In the genomic region with DNA sequence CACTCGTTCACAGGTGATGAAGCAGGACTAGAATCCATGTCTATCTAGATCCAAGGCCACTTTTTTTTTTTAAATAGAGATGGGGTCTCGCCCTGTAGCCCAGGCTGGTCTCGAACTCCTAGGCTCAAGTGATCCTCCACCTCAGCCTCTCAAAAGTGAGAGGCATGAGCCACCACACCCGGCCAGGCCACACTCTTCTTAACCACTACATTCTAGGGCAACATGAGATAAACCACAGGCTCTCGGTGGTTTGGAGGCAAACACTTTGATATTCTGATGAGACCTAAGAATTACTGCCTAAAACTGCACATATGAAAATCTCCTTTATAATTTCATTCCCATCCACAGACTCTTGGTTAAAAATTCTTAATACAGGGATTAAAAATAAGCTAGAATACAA, we compare ENCODE assay signal across 13 cellular contexts. TPM values are rescaled to one million over a fixed set of nuclear protein-coding genes. Genes with fewer than 3 reads are reported as not detected.
DNase-seq lines count a peak whose midpoint lies in the region; ATAC-seq and TF ChIP-seq lines count a peak whose summit lies in the region.
"Had no signal": no experiment of that assay in that cellular context is flagged by ENCODE, and none has a peak within 500 bp of the region (broad histone marks: within the 10 kb centered on the region; RNA-seq: fewer than 3 reads in every experiment).

No MANE protein-coding gene starts in this region.

- H3K9ac ChIP-seq in mammary epithelial cell (ENCODE audit: insufficient read depth, low read length): no peak overlapping the region

- POLR2A ChIA-PET in MCF 10A (lab: Yijun Ruan, JAX): interaction anchor here (0.7 to 2.3 kb wide), 9 partner anchors 18 to 199 kb away, joined by 3 to 8 read pairs (median 4); no protein-coding TSS in a partner anchor
- POLR2A ChIA-PET in activated naive CD8-positive, alpha-beta T cell treated with anti-CD3 and anti-CD28 coated beads, Interleukin-2, amount 10 ng/mL, durations not matched to agents 7 days and 5 days (lab: Charles Lee): interaction anchor here (0.5 to 0.6 kb wide), 2 partner anchors 56 to 95 kb away, joined by 3 to 5 read pairs; no protein-coding TSS in a partner anchor
- POLR2A ChIA-PET in HEK293T (lab: Yijun Ruan, JAX): no interaction called here

- no peaks in the 10 kb centered on the region for H3K9me3 ChIP-seq in mammary epithelial cell (replicated peaks; ENCODE audit: insufficient read depth, low read length)
- H3K9me3 ChIP-seq: gastroesophageal sphincter, HAP-1, upper lobe of right lung had no signal

- H3K4me1 Mint-ChIP-seq in MCF 10A (ENCODE audit: insufficient read depth, unreplicated experiment): peaks cover 19% of the 10 kb centered on the region
- peaks cover 35% of the 10 kb centered on the region for H3K4me1 Mint-ChIP-seq in activated naive CD8-positive, alpha-beta T cell treated with anti-CD3 and anti-CD28 coated beads, Interleukin-2, amount 10 ng/mL, durations not matched to agents 7 days and 5 days

- H3K27ac Mint-ChIP-seq in MCF 10A (ENCODE audit: low read depth, unreplicated experiment): no peak overlapping the region
- no peak overlapping the region for H3K27ac Mint-ChIP-seq in activated naive CD8-positive, alpha-beta T cell treated with anti-CD3 and anti-CD28 coated beads, Interleukin-2, amount 10 ng/mL, durations not matched to agents 7 days and 5 days

- no peaks in the 10 kb centered on the region for H3K27me3 Mint-ChIP-seq in MCF 10A (ENCODE audit: insufficient read depth, unreplicated experiment)
- no peaks in the 10 kb centered on the region for H3K27me3 Mint-ChIP-seq in activated naive CD8-positive, alpha-beta T cell treated with anti-CD3 and anti-CD28 coated beads, Interleukin-2, amount 10 ng/mL, durations not matched to agents 7 days and 5 days

- no peak overlapping the region for H3K4me3 ChIP-seq in mammary epithelial cell (replicated peaks in 1 of 3; ENCODE audit: insufficient read depth in 1 of 3, low read depth in 2 of 3, low read length in 3 of 3)
- H3K4me3 ChIP-seq in Jurkat, Clone E6-1 (ENCODE audit: low read length): no peak overlapping the region
- H3K4me3 ChIP-seq: gastroesophageal sphincter, HAP-1, upper lobe of right lung had no signal

- no peak overlapping the region for H2AFZ ChIP-seq in mammary epithelial cell (ENCODE audit: low read depth, low read length)

- H3K36me3 Mint-ChIP-seq in MCF 10A (ENCODE audit: insufficient read depth, unreplicated experiment): peaks cover 9% of the 10 kb centered on the region
- peaks cover 3% of the 10 kb centered on the region for H3K36me3 Mint-ChIP-seq in activated naive CD8-positive, alpha-beta T cell treated with anti-CD3 and anti-CD28 coated beads, Interleukin-2, amount 10 ng/mL, durations not matched to agents 7 days and 5 days

- intact Hi-C loops in mammary epithelial cell (cut with micrococcal nuclease) (no loop called here), MCF 10A (cut with micrococcal nuclease) (no loop called here)

- DNase-seq in mammary epithelial cell (no peak), MCF 10A (ENCODE audit: unreplicated experiment) (no peak), HEK293T (ENCODE audit: extremely low spot score) (no peak), left lobe of liver (ENCODE audit: low spot score) (no peak)
- DNase-seq in Jurkat, Clone E6-1 (ENCODE audit: low read depth, low spot score): peak; percentile 34
- no peak for DNase-seq in activated naive CD8-positive, alpha-beta T cell treated with anti-CD3 and anti-CD28 coated beads, Interleukin-2, amount 10 ng/mL, durations not matched to agents 7 days and 5 days
- peak; percentile 31 for DNase-seq in stimulated activated naive CD8-positive, alpha-beta T cell treated with anti-CD3 and anti-CD28 coated beads, Interleukin-15, Interleukin-2, amounts not matched to agents 100 U/mL and 50 U/mL, for 24 hours
- DNase-seq: DMS79; stimulated activated CD4-positive, alpha-beta T cell treated with anti-CD3 and anti-CD28 coated beads, Interleukin-1b, Interleukin-23, amount 100 ng/mL, for 48 hours; upper lobe of right lung had no signal

- dilution Hi-C loops in mammary epithelial cell (cut with HindIII; ENCODE audit: low sequenced_read_pairs): no loop called here

- peak; percentile 71 for ATAC-seq in activated naive CD8-positive, alpha-beta T cell treated with anti-CD3 and anti-CD28 coated beads, Interleukin-2, amount 10 ng/mL, durations not matched to agents 7 days and 5 days (ENCODE audit: low read depth)
- peak; percentile 59 for ATAC-seq in stimulated activated naive CD8-positive, alpha-beta T cell treated with anti-CD3 and anti-CD28 coated beads, Interleukin-15, Interleukin-2, amounts not matched to agents 100 U/mL and 50 U/mL, for 24 hours
- ATAC-seq in left lobe of liver (no peak), HG03095 (IDR thresholded peaks at IDR 0.05; ENCODE audit: unreplicated experiment) (no peak)
- ATAC-seq: gastroesophageal sphincter, upper lobe of right lung had no signal

- H3K4me3 Mint-ChIP-seq in MCF 10A (ENCODE audit: unreplicated experiment): no peak overlapping the region
- no peak overlapping the region for H3K4me3 Mint-ChIP-seq in activated naive CD8-positive, alpha-beta T cell treated with anti-CD3 and anti-CD28 coated beads, Interleukin-2, amount 10 ng/mL, durations not matched to agents 7 days and 5 days

- WGBS in mammary epithelial cell (ENCODE audit: low coverage, missing lambda C conversion rate): 90% methylated on average over 3 of the region's 5 CpGs

- H3K27ac ChIP-seq in mammary epithelial cell (ENCODE audit: insufficient read depth, low read depth, low read length): no peak overlapping the region
- H3K27ac ChIP-seq: gastroesophageal sphincter, upper lobe of right lung had no signal

- TF ChIP-seq CTCF in mammary epithelial cell (conservative IDR thresholded peaks at IDR 0.05 in 1 of 2, IDR thresholded peaks at IDR 0.05 in 1 of 2; ENCODE audit: extremely low read depth in 1 of 2, insufficient read depth in 1 of 2, low read depth in 1 of 2, low read length in 2 of 2) (no peak), MCF 10A (IDR thresholded peaks at IDR 0.05; ENCODE audit: unreplicated experiment) (no peak)

- no peak overlapping the region for H3K4me2 ChIP-seq in mammary epithelial cell (ENCODE audit: insufficient read depth, low read depth, low read length)

- BruUV-seq in mammary epithelial cell (replicated peaks; lab: Mats Ljungman, UMichigan): TSS peak; percentile 16
- no TSS peak for BruUV-seq in MCF 10A (replicated peaks; lab: Mats Ljungman, UMichigan)

- peaks cover 88% of the 10 kb centered on the region for H3K79me2 ChIP-seq in mammary epithelial cell (ENCODE audit: insufficient read depth, low read length)

- no peaks in the 10 kb centered on the region for H3K27me3 ChIP-seq in mammary epithelial cell (ENCODE audit: insufficient read depth, low read length)
- H3K27me3 ChIP-seq: gastroesophageal sphincter, upper lobe of right lung had no signal

- in situ Hi-C loops in mammary epithelial cell (cut with MboI; ENCODE audit: low sequenced_read_pairs in 2 of 2): loop anchor here in 1 of 2 donors (25.0 kb wide), 1 partner anchor 218 kb away; no protein-coding TSS in a partner anchor

- CTCF ChIA-PET in mammary epithelial cell (lab: Charles Lee; ENCODE audit: low non-redundant PET): no interaction called here
- CTCF ChIA-PET in MCF 10A (lab: Yijun Ruan, JAX): interaction anchor here (0.6 to 1.7 kb wide), 14 partner anchors 11 to 704 kb away, joined by 3 to 7 read pairs (median 3); no protein-coding TSS in a partner anchor
- CTCF ChIA-PET in HEK293T (lab: Yijun Ruan, JAX): no interaction called here

- H3K9me3 Mint-ChIP-seq in MCF 10A (ENCODE audit: unreplicated experiment): no peaks in the 10 kb centered on the region
- no peaks in the 10 kb centered on the region for H3K9me3 Mint-ChIP-seq in activated naive CD8-positive, alpha-beta T cell treated with anti-CD3 and anti-CD28 coated beads, Interleukin-2, amount 10 ng/mL, durations not matched to agents 7 days and 5 days

- H3K4me1 ChIP-seq in mammary epithelial cell (ENCODE audit: insufficient read depth, low read length): peaks cover 9% of the 10 kb centered on the region

- H3K36me3 ChIP-seq in mammary epithelial cell (ENCODE audit: insufficient read depth, low read length): no peaks in the 10 kb centered on the region
- H3K36me3 ChIP-seq: HAP-1, upper lobe of right lung had no signal

- no peaks in the 10 kb centered on the region for H4K20me1 ChIP-seq in mammary epithelial cell (ENCODE audit: insufficient read depth, low read length)

TF ChIP-seq in HEK293T, 16 proteins besides CTCF, POLR2A, EP300 and RAD21:
- TF ChIP-seq FOXK2 (IDR thresholded peaks at IDR 0.05): no peak
- TF ChIP-seq CTBP1 (IDR thresholded peaks at IDR 0.05; ENCODE audit: borderline replicate concordance): no peak
- TF ChIP-seq ZNF384 (IDR thresholded peaks at IDR 0.05): no peak
- TF ChIP-seq, protein P1, sequence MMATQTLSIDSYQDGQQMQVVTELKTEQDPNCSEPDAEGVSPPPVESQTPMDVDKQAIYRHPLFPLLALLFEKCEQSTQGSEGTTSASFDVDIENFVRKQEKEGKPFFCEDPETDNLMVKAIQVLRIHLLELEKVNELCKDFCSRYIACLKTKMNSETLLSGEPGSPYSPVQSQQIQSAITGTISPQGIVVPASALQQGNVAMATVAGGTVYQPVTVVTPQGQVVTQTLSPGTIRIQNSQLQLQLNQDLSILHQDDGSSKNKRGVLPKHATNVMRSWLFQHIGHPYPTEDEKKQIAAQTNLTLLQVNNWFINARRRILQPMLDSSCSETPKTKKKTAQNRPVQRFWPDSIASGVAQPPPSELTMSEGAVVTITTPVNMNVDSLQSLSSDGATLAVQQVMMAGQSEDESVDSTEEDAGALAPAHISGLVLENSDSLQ (IDR thresholded peaks at IDR 0.05): no peak
- TF ChIP-seq TARDBP (IDR thresholded peaks at IDR 0.05): no peak
- TF ChIP-seq FOXA1 (IDR thresholded peaks at IDR 0.05): no peak
- TF ChIP-seq SP1 (IDR thresholded peaks at IDR 0.05): no peak

RNA-seq across cellular contexts. Expression of a gene that starts 51.8 kb away (rescaled TPM):
- total RNA-seq in mammary epithelial cell (100 to 1,000 TPM in 1 of 2 donors, 10 to 100 TPM in 1; 84.5 to 108 TPM), MCF 10A (2022) (101 and 105 TPM in 2 replicates), left lobe of liver (37.0 TPM)
- 23.1 TPM for polyA plus RNA-seq in mammary epithelial cell
- polyA minus RNA-seq in mammary epithelial cell: 193 TPM
- polyA plus RNA-seq in Jurkat, Clone E6-1 (2012; ENCODE audit: insufficient read depth, insufficient read length): 43.9 TPM
- total RNA-seq in activated naive CD8-positive, alpha-beta T cell treated with anti-CD3 and anti-CD28 coated beads, Interleukin-2, amount 10 ng/mL, durations not matched to agents 7 days and 5 days: 100 to 1,000 TPM; 109 to 111 TPM

Comparison
In these comparisons a context has a peak if more than half of its experiments do, and no peak if none do; other contexts are left out.
1. DNase-seq: peak in Jurkat, Clone E6-1 (single experiment) and stimulated activated naive CD8-positive, alpha-beta T cell treated with anti-CD3 and anti-CD28 coated beads, Interleukin-15, Interleukin-2, amounts not matched to agents 100 U/mL and 50 U/mL, for 24 hours (single experiment); none in mammary epithelial cell (single experiment), MCF 10A (single experiment), activated naive CD8-positive, alpha-beta T cell treated with anti-CD3 and anti-CD28 coated beads, Interleukin-2, amount 10 ng/mL, durations not matched to agents 7 days and 5 days (single experiment), HEK293T (single experiment) and left lobe of liver (single experiment).
2. ATAC-seq: peak in activated naive CD8-positive, alpha-beta T cell treated with anti-CD3 and anti-CD28 coated beads, Interleukin-2, amount 10 ng/mL, durations not matched to agents 7 days and 5 days (single experiment) and stimulated activated naive CD8-positive, alpha-beta T cell treated with anti-CD3 and anti-CD28 coated beads, Interleukin-15, Interleukin-2, amounts not matched to agents 100 U/mL and 50 U/mL, for 24 hours (single experiment); none in left lobe of liver (single experiment) and HG03095 (single experiment).